8 cellular contexts compared by ENCODE assay signal in genomic region chr11:123580557-123581275, GRCh38.
DNase-seq lines count a peak whose midpoint lies in the region; ATAC-seq and TF ChIP-seq lines count a peak whose summit lies in the region.

No MANE protein-coding gene starts in this region.

- H2AFZ ChIP-seq in neural cell (ENCODE audit: low read depth, low read length) = no peak overlapping the region

- H3K4me3 ChIP-seq in neural cell (ENCODE audit: low read length) (no peak overlapping the region), testis (no peak overlapping the region)

- DNase-seq in Ammon's horn (ENCODE audit: low spot score) = peak; percentile 65
- DNase-seq in NCI-H748 (lab: John Stamatoyannopoulos, UW; ENCODE audit: unreplicated experiment) = peak; percentile 77
- DNase-seq in activated CD8-positive, alpha-beta memory T cell treated with anti-CD3 and anti-CD28 coated beads, Interleukin-2, amount 50 U/mL, for 4 hours = peak; percentile 70
- peak; percentile 69 for DNase-seq in testis

- H3K4me1 ChIP-seq in testis = no peaks in the 10 kb centered on the region

- TF ChIP-seq RAD21 in neural cell (conservative IDR thresholded peaks at IDR 0.05) = peak; percentile 89

- H3K4me2 ChIP-seq in neural cell (ENCODE audit: low read length) = no peak overlapping the region

- no peak for TF ChIP-seq POLR2A in testis (IDR thresholded peaks at IDR 0.05)

- peak; percentile 82 for ATAC-seq in GM19025 (IDR thresholded peaks at IDR 0.05; ENCODE audit: low read depth, unreplicated experiment)
- peak; percentile 76 for ATAC-seq in HG03139 (IDR thresholded peaks at IDR 0.05; ENCODE audit: unreplicated experiment)
- peak; percentile 92 for ATAC-seq in esophagus mucosa

- intact Hi-C loops in testis (cut with DNase I; ENCODE audit: low total_unique reads) = loop anchor here (5.0 kb wide), 1 partner anchor 127 kb away; no protein-coding TSS in a partner anchor

- TF ChIP-seq CTCF in neural cell (IDR thresholded peaks at IDR 0.05; ENCODE audit: poor library complexity, severe bottlenecking) (peak; percentile 93), testis (IDR thresholded peaks at IDR 0.05) (peak; percentile 69 to 91 (median 87))

- H3K9me2 ChIP-seq in neural cell (ENCODE audit: insufficient read depth, low read length) = no peaks in the 10 kb centered on the region

- no peak overlapping the region for H3K9ac ChIP-seq in neural cell (ENCODE audit: low read length)

- H3K9me3 ChIP-seq in neural cell (ENCODE audit: low read length) (no peaks in the 10 kb centered on the region), testis (no peaks in the 10 kb centered on the region)

- H3K36me3 ChIP-seq in neural cell (ENCODE audit: insufficient read depth, low read length) (no peaks in the 10 kb centered on the region), testis (ENCODE audit: low read depth, missing control alignments) (no peaks in the 10 kb centered on the region)

- H3K79me2 ChIP-seq in neural cell (replicated peaks; ENCODE audit: insufficient read depth, low read length) = no peaks in the 10 kb centered on the region

- no peaks in the 10 kb centered on the region for H4K20me1 ChIP-seq in neural cell (ENCODE audit: insufficient read depth)

- H3K27me3 ChIP-seq in neural cell (ENCODE audit: insufficient read depth, low read depth, low read length) (no peaks in the 10 kb centered on the region), testis (no peaks in the 10 kb centered on the region)

- H3F3A ChIP-seq in neural cell (ENCODE audit: insufficient read depth, low read length, poor library complexity, severe bottlenecking) = no peaks in the 10 kb centered on the region

- TF ChIP-seq EP300 in neural cell (conservative IDR thresholded peaks at IDR 0.05; ENCODE audit: poor library complexity, severe bottlenecking) = no peak

- 20 to 24% methylated on average over 21 to 25 of the region's 25 CpGs for WGBS in testis, 2 donors

- H3K27ac ChIP-seq in neural cell (ENCODE audit: low read length) (no peak overlapping the region), testis (no peak overlapping the region)

TF ChIP-seq in neural cell, 6 proteins besides CTCF, POLR2A, EP300 and RAD21:
- peak; percentile 96 for TF ChIP-seq SMC3 (conservative IDR thresholded peaks at IDR 0.05; ENCODE audit: poor library complexity)
- no peak for TF ChIP-seq MXI1 (conservative IDR thresholded peaks at IDR 0.05; ENCODE audit: poor library complexity, severe bottlenecking)
